1 cellular context compared by ENCODE assay signal in the genomic region with DNA sequence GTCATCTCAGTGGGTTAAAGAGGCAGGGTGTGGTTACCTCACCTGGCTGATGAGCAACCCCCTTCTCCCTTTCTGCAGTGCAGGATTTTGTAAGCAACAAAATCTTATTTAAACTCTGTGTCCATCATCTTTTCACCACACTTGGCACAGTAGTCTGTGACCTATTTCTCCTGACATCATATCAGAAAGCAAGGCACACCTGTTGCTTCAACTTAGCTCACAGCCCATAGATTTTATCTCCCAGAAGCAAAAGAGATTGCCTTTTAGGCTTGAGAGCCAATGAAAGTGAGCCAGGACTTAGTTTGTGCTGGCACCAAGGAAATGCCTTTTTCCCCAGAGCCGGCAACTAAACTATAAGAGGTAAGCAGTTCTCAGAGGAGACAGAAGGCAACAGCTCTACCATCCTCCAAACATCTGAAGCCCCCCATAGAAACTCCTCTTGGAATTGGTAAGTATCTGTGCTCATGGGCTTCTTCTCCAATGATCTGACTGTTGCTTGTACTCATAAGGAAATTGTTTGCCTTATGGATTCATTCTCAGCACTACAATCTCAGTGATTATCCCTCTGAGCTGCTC.
TF ChIP-seq lines count a peak whose summit lies in the region.

ACSM6 (plus strand) TSS at position 383 of the 576 bp plus-strand sequence. CDS start 248 bp downstream, outside the sequence.

TF ChIP-seq in HEK293, 187 proteins besides CTCF, POLR2A, EP300 and RAD21 (continued from another document):
- TF ChIP-seq INSM2 (tag by site-specific recombination; IDR thresholded peaks at IDR 0.05) (no peak), KLF1 (tag by site-specific recombination; IDR thresholded peaks at IDR 0.05) (no peak), ZNF639 (tag by site-specific recombination; IDR thresholded peaks at IDR 0.05) (no peak), SCRT2 (tag by site-specific recombination; IDR thresholded peaks at IDR 0.05) (peak; percentile 89), SCRT1 (tag by site-specific recombination; IDR thresholded peaks at IDR 0.05; ENCODE audit: borderline replicate concordance) (0 out of 2 replicates have a peak, but pooled peaks have one; percentile 34)
TF ChIP-seq in HEK293: peak in this region for 2.
